ENCODE assay signal across 8 cellular contexts in genomic region chr16:69187387-69187890, GRCh38. TPM values are rescaled to one million over a fixed set of nuclear protein-coding genes. Genes with fewer than 3 reads are reported as not detected.
DNase-seq lines count a peak whose midpoint lies in the region; ATAC-seq and TF ChIP-seq lines count a peak whose summit lies in the region.

No MANE protein-coding gene starts in this region.

- peaks cover 28% of the 10 kb centered on the region for H3K4me1 Mint-ChIP-seq in Caco-2 (ENCODE audit: low read depth, unreplicated experiment)

- H2BK12ac ChIP-seq in mesenchymal stem cell (ENCODE audit: low read length in 2 of 2), result peak overlapping the region; percentile 35 to 93

- peak overlapping the region; percentile 96 for H3K18ac ChIP-seq in mesenchymal stem cell (ENCODE audit: low read depth in 1 of 2, low read length in 2 of 2)

- H3K4me3 Mint-ChIP-seq in Caco-2 (ENCODE audit: unreplicated experiment), result peak overlapping the region; percentile 93

- H3K23ac ChIP-seq in mesenchymal stem cell (ENCODE audit: low read length in 2 of 2), result no peak overlapping the region

- BruUV-seq in Caco-2 (replicated peaks; lab: Mats Ljungman, UMichigan), result no TSS peak

- H3K36me3 Mint-ChIP-seq in Caco-2 (ENCODE audit: insufficient read depth, unreplicated experiment), result peaks cover 24% of the 10 kb centered on the region

- peaks cover 10% of the 10 kb centered on the region for H3K9me3 Mint-ChIP-seq in Caco-2 (ENCODE audit: unreplicated experiment)

- peak overlapping the region; percentile 75 to 95 for H3K4ac ChIP-seq in mesenchymal stem cell (ENCODE audit: low read depth in 1 of 2, low read length in 2 of 2)

- peak overlapping the region; percentile 75 for H4K8ac ChIP-seq in mesenchymal stem cell (ENCODE audit: low read length)

- peak overlapping the region; percentile 96 for H2BK15ac ChIP-seq in mesenchymal stem cell (ENCODE audit: low read depth, poor library complexity, severe bottlenecking)

- H3K9me3 ChIP-seq in Caco-2, result no peaks in the 10 kb centered on the region
- H3K9me3 ChIP-seq in ectodermal cell (ENCODE audit: control insufficient read depth, low read length), result no peaks in the 10 kb centered on the region
- H3K9me3 ChIP-seq in mesenchymal stem cell (ENCODE audit: control insufficient read depth, low read length), result no peaks in the 10 kb centered on the region

- WGBS in ectodermal cell, 2 experiments, result 0 to 1% methylated on average over 66 of the region's 66 CpGs
- under 1% methylated on average over 51 of the region's 66 CpGs for WGBS in mesenchymal stem cell

- H2AK5ac ChIP-seq in mesenchymal stem cell (ENCODE audit: low read length, severe bottlenecking), result no peak overlapping the region

- H4K91ac ChIP-seq in mesenchymal stem cell (ENCODE audit: low read length), result peak overlapping the region; percentile 73

- H3K27ac ChIP-seq in ectodermal cell (ENCODE audit: insufficient read depth, low read depth, low read length, poor library complexity, severe bottlenecking), result peak overlapping the region; percentile 77
- H3K27ac ChIP-seq in mesenchymal stem cell (ENCODE audit: low read length, poor library complexity, severe bottlenecking), result peak overlapping the region; percentile 84

- POLR2A ChIA-PET in Caco-2 (lab: Charles Lee), result interaction anchor here (0.6 to 1.2 kb wide), 11 partner anchors 11 to 1625 kb away, joined by 3 to 16 read pairs (median 4); partner anchors contain the start of genes CHTF8, CTCF and UTP4

- H3K9ac ChIP-seq in mesenchymal stem cell (ENCODE audit: low read length), result peak overlapping the region; percentile 89

- H3K27me3 Mint-ChIP-seq in Caco-2 (ENCODE audit: insufficient read depth, unreplicated experiment), result no peaks in the 10 kb centered on the region

- H3K4me3 ChIP-seq in Caco-2 (ENCODE audit: low read depth, low read length) (peak overlapping the region; percentile 95), ectodermal cell (ENCODE audit: insufficient read depth, low read depth, low read length) (peak overlapping the region; percentile 85), mesenchymal stem cell (ENCODE audit: insufficient read depth in 1 of 2, low read depth in 1 of 2, low read length in 2 of 2) (peak overlapping the region; percentile 89 to 93)

- peak overlapping the region; percentile 78 for H2BK120ac ChIP-seq in mesenchymal stem cell (ENCODE audit: low read depth, low read length)

- H2BK5ac ChIP-seq in mesenchymal stem cell (ENCODE audit: low read depth, low read length, poor library complexity, severe bottlenecking), result peak overlapping the region; percentile 87

- CTCF ChIA-PET in Caco-2 (lab: Charles Lee), result interaction anchor here (0.7 to 1.4 kb wide), 5 partner anchors 37 to 396 kb away, joined by 3 to 5 read pairs (median 3); no protein-coding TSS in a partner anchor

- H3K14ac ChIP-seq in mesenchymal stem cell (ENCODE audit: low read length in 2 of 2), result peak overlapping the region; percentile 27 to 98

- peak; percentile 23 for ATAC-seq in GM21381 (IDR thresholded peaks at IDR 0.05; ENCODE audit: unreplicated experiment)

- H3K27ac Mint-ChIP-seq in Caco-2 (ENCODE audit: unreplicated experiment), result peak overlapping the region; percentile 77

- H2AFZ ChIP-seq in mesenchymal stem cell (ENCODE audit: low read depth, low read length), result no peak overlapping the region

- no peak for TF ChIP-seq CTCF in Caco-2 (IDR thresholded peaks at IDR 0.05; ENCODE audit: insufficient read depth in 1 of 2, low read depth in 1 of 2, low read length in 1 of 2, severe bottlenecking in 1 of 2, unreplicated experiment in 1 of 2)

- no peaks in the 10 kb centered on the region for H3K36me3 ChIP-seq in Caco-2 (ENCODE audit: control insufficient read depth, insufficient read depth, low read length)
- H3K36me3 ChIP-seq in ectodermal cell (ENCODE audit: control insufficient read depth, insufficient read depth, low read length), result no peaks in the 10 kb centered on the region
- H3K36me3 ChIP-seq in mesenchymal stem cell (ENCODE audit: control insufficient read depth in 1 of 2, insufficient read depth in 2 of 2, low read depth in 1 of 2, low read length in 2 of 2), result no peaks in the 10 kb centered on the region

- peak overlapping the region; percentile 91 for H3K4me2 ChIP-seq in mesenchymal stem cell (ENCODE audit: low read length, poor library complexity, severe bottlenecking)

- intact Hi-C loops in Caco-2 (cut with micrococcal nuclease; ENCODE audit: unreplicated experiment), result loop anchor here (1.0 to 10.0 kb wide), 2 partner anchors 97 to 124 kb away; partner anchors contain the start of gene VPS4A

- DNase-seq in Caco-2, result peak in 1 of 2 experiments; percentile 64
- DNase-seq in HuH-7.5 (ENCODE audit: low spot score), result peak; percentile 62
- DNase-seq in activated CD4-positive, alpha-beta T cell treated with anti-CD3 and anti-CD28 coated beads, Interleukin-2, amount 50 U/mL, for 4 hours, result peak; percentile 17 to 18
- DNase-seq in mesenchymal stem cell, result no peak
- DNase-seq in stimulated activated CD8-positive, alpha-beta memory T cell treated with anti-CD3 and anti-CD28 coated beads, Interleukin-4, amount 100 ng/mL, for 48 hours, result peak; percentile 60
- DNase-seq in SIG-M5 treated with dmso at 0.1 percent for 504 hours (lab: John Stamatoyannopoulos, UW; ENCODE audit: unreplicated experiment), result no peak

- H3K4me1 ChIP-seq in Caco-2 (peaks cover 32% of the 10 kb centered on the region), ectodermal cell (ENCODE audit: control insufficient read depth, insufficient read depth, low read length) (peaks cover 8% of the 10 kb centered on the region), mesenchymal stem cell (ENCODE audit: control insufficient read depth, insufficient read depth, low read depth, low read length) (peaks cover 16% of the 10 kb centered on the region)

- H3K79me1 ChIP-seq in mesenchymal stem cell (replicated peaks; ENCODE audit: low read length, poor library complexity, severe bottlenecking), result peaks cover 7% of the 10 kb centered on the region

- no peaks in the 10 kb centered on the region for H3K27me3 ChIP-seq in Caco-2 (replicated peaks; ENCODE audit: control insufficient read depth, insufficient read depth, low read length)
- no peaks in the 10 kb centered on the region for H3K27me3 ChIP-seq in ectodermal cell (ENCODE audit: control insufficient read depth, insufficient read depth, low read length, poor library complexity, severe bottlenecking)
- no peaks in the 10 kb centered on the region for H3K27me3 ChIP-seq in mesenchymal stem cell (ENCODE audit: control insufficient read depth in 1 of 2, insufficient read depth in 1 of 2, low read length in 2 of 2)

RNA-seq across cellular contexts. Expression of gene SNTB2, which starts 0.5 kb away (rescaled TPM):
- total RNA-seq in Caco-2 (2022), result 50.6 and 51.8 TPM in 2 replicates
- 12.3 TPM for polyA plus RNA-seq in ectodermal cell (2013, experiment 1 of 4)
- polyA plus RNA-seq in ectodermal cell (2013, experiment 2 of 4), result 11.8 TPM
- 8.7 TPM for polyA plus RNA-seq in ectodermal cell (2013, experiment 3 of 4)
- 9.8 TPM for polyA plus RNA-seq in ectodermal cell (2013, experiment 4 of 4)
- polyA plus RNA-seq in mesenchymal stem cell (2013, experiment 1 of 2), result 8.5 TPM
- 8.2 TPM for polyA plus RNA-seq in mesenchymal stem cell (2013, experiment 2 of 2)

RNA-seq across cellular contexts. Expression of gene UTP4, which starts 55.0 kb away (rescaled TPM):
- total RNA-seq in Caco-2 (2022), result 124 and 126 TPM in 2 replicates
- polyA plus RNA-seq in ectodermal cell (2013, experiment 1 of 4), result 51.6 TPM
- 60.1 TPM for polyA plus RNA-seq in ectodermal cell (2013, experiment 2 of 4)
- 44.4 TPM for polyA plus RNA-seq in ectodermal cell (2013, experiment 3 of 4)
- polyA plus RNA-seq in ectodermal cell (2013, experiment 4 of 4), result 43.7 TPM
- polyA plus RNA-seq in mesenchymal stem cell (2013, experiment 1 of 2), result 27.9 TPM
- 27.8 TPM for polyA plus RNA-seq in mesenchymal stem cell (2013, experiment 2 of 2)

RNA-seq across cellular contexts. Expression of gene CHTF8, which starts 55.1 kb away (rescaled TPM):
- 119 and 124 TPM in 2 replicates for total RNA-seq in Caco-2 (2022)
- 133 TPM for polyA plus RNA-seq in ectodermal cell (2013, experiment 1 of 4)
- polyA plus RNA-seq in ectodermal cell (2013, experiment 2 of 4), result 142 TPM
- polyA plus RNA-seq in ectodermal cell (2013, experiment 3 of 4), result 124 TPM
- 147 TPM for polyA plus RNA-seq in ectodermal cell (2013, experiment 4 of 4)
- polyA plus RNA-seq in mesenchymal stem cell (2013, experiment 1 of 2), result 68.6 TPM
- polyA plus RNA-seq in mesenchymal stem cell (2013, experiment 2 of 2), result 67.4 TPM

Comparison
In these comparisons a context has a peak if more than half of its experiments do, and no peak if none do; other contexts are left out.
1. DNase-seq: peak in HuH-7.5 (single experiment), activated CD4-positive, alpha-beta T cell treated with anti-CD3 and anti-CD28 coated beads, Interleukin-2, amount 50 U/mL, for 4 hours (2 of 2) and stimulated activated CD8-positive, alpha-beta memory T cell treated with anti-CD3 and anti-CD28 coated beads, Interleukin-4, amount 100 ng/mL, for 48 hours (single experiment); none in mesenchymal stem cell (single experiment) and SIG-M5 treated with dmso at 0.1 percent for 504 hours (single experiment).
2. Peak in every context shown above with its lines, with median percentiles within 50 percentile points of each other: H3K4me3 ChIP-seq.